In the genomic region with DNA sequence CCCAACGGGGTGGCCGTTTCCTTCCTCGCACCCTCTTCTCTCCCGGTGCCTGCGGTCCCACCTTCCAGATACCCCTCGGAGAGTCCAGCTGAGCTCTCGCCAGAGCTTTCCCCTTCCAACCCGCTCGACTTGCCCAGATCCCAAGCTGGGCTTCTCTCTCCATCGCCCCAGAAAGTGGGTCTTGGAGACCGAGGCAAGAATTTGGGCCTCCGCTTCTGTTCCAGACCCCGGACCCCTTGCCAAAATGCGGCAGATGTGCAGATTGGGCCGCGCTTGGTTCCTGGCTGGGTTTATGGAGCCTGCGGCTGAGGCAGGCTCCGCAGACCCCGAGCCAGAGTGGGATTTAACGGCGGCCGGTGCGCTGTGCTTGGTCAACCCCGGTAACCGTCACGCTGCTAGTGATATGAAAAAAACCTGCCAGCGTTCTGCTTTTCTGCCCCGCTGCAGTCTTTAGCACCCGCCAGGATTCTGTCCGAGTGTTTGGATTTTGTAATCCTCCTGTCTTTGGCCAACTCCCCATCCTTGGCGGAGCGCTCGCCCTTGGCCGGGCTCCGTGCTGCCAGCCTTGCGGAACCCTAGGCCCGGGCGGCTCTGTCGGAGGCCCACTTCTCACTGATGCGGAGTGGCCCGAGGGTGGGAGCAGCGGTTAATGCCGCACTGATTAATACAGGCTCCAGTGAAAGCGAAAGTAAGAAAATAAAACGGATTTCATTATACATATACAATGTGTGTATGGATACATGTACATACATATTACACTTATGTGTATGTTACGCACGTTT, we compare ENCODE assay signal across 8 cellular contexts. TPM values are rescaled to one million over a fixed set of nuclear protein-coding genes. Genes with fewer than 3 reads are reported as not detected.
DNase-seq lines count a peak whose midpoint lies in the region; ATAC-seq and TF ChIP-seq lines count a peak whose summit lies in the region.

No MANE protein-coding gene starts in this region.

- peaks cover 21 to 31% of the 10 kb centered on the region in 2 donors for H3K36me3 Mint-ChIP-seq in activated T-cell treated with anti-CD3 and anti-CD28 coated beads, Interleukin-2, amount 50 U/mL, for 72 hours (ENCODE audit: insufficient read depth in 2 of 2)
- H3K36me3 Mint-ChIP-seq in naive thymus-derived CD8-positive, alpha-beta T cell: peaks cover 0 to 13% (median 10%) of the 10 kb centered on the region in 3 donors

- peaks cover 9% of the 10 kb centered on the region in 2 donors for H3K9me3 Mint-ChIP-seq in activated T-cell treated with anti-CD3 and anti-CD28 coated beads, Interleukin-2, amount 50 U/mL, for 72 hours
- peaks cover 2 to 22% (median 11%) of the 10 kb centered on the region in 9 donors for H3K9me3 Mint-ChIP-seq in naive thymus-derived CD8-positive, alpha-beta T cell

- TF ChIP-seq EP300 in suprapubic skin (IDR thresholded peaks at IDR 0.05): no peak

- H3K27me3 ChIP-seq in BJ (ENCODE audit: control insufficient read depth, insufficient read depth, low read length): no peaks in the 10 kb centered on the region
- peaks cover 37% of the 10 kb centered on the region for H3K27me3 ChIP-seq in suprapubic skin

- POLR2A ChIA-PET in BJ (lab: Charles Lee): no interaction called here
- POLR2A ChIA-PET in naive thymus-derived CD8-positive, alpha-beta T cell (lab: Charles Lee): interaction anchor here (0.6 to 2.4 kb wide), 12 partner anchors 11 to 205 kb away, joined by 3 to 12 read pairs (median 6); a partner anchor contains a TSS

- CTCF ChIA-PET in BJ (lab: Yijun Ruan, JAX): interaction anchor here (0.5 kb wide), 1 partner anchor 1016 kb away, joined by 3 read pairs; no protein-coding TSS in a partner anchor

- ATAC-seq in GM21825 (IDR thresholded peaks at IDR 0.05; ENCODE audit: unreplicated experiment): peak; percentile 42
- ATAC-seq in activated T-cell treated with anti-CD3 and anti-CD28 coated beads, Interleukin-2, amount 50 U/mL, for 72 hours (replicated peaks in 1 of 2): peak; percentile 68 to 70
- ATAC-seq in naive thymus-derived CD8-positive, alpha-beta T cell: peak; percentile 33 to 51

- H3K9me3 ChIP-seq in suprapubic skin: no peaks in the 10 kb centered on the region

- H3K4me1 Mint-ChIP-seq in activated T-cell treated with anti-CD3 and anti-CD28 coated beads, Interleukin-2, amount 50 U/mL, for 72 hours (ENCODE audit: low read depth): peaks cover 51% of the 10 kb centered on the region
- H3K4me1 Mint-ChIP-seq in naive thymus-derived CD8-positive, alpha-beta T cell: peaks cover 26 to 61% (median 47%) of the 10 kb centered on the region in 4 donors

- DNase-seq in BJ (ENCODE audit: low read depth) (no peak), NCI-H460 (ENCODE audit: extremely low read depth, low read depth) (peak; percentile 18), fibroblast of gingiva (ENCODE audit: low read depth) (peak; percentile 88), suprapubic skin (ENCODE audit: low spot score in 2 of 2) (peak; percentile 85 to 92), NCI-H146 (lab: John Stamatoyannopoulos, UW) (no peak)
- peak; percentile 56 to 60 for DNase-seq in activated T-cell treated with anti-CD3 and anti-CD28 coated beads, Interleukin-2, amount 50 U/mL, for 72 hours
- DNase-seq in naive thymus-derived CD8-positive, alpha-beta T cell: peak in 7 of 10 donors; percentile 12 to 48 (median 24)

- H3K4me1 ChIP-seq in suprapubic skin: peaks cover 25% of the 10 kb centered on the region

- peak overlapping the region; percentile 95 to 98 for H3K4me3 Mint-ChIP-seq in activated T-cell treated with anti-CD3 and anti-CD28 coated beads, Interleukin-2, amount 50 U/mL, for 72 hours
- H3K4me3 Mint-ChIP-seq in naive thymus-derived CD8-positive, alpha-beta T cell: peak overlapping the region; percentile 93 to 100 (median 98)

- 2% methylated on average over 30 of the region's 47 CpGs for WGBS in suprapubic skin

- TF ChIP-seq POLR2A in suprapubic skin (IDR thresholded peaks at IDR 0.05): no peak

- H3K27me3 Mint-ChIP-seq in activated T-cell treated with anti-CD3 and anti-CD28 coated beads, Interleukin-2, amount 50 U/mL, for 72 hours (ENCODE audit: low read depth): no peaks in the 10 kb centered on the region
- H3K27me3 Mint-ChIP-seq in naive thymus-derived CD8-positive, alpha-beta T cell: no peaks in the 10 kb centered on the region

- peak overlapping the region; percentile 57 for H3K4me3 ChIP-seq in BJ (ENCODE audit: low read depth, low read length)
- H3K4me3 ChIP-seq in suprapubic skin: peak overlapping the region; percentile 64

- peak overlapping the region; percentile 100 for H3K27ac Mint-ChIP-seq in activated T-cell treated with anti-CD3 and anti-CD28 coated beads, Interleukin-2, amount 50 U/mL, for 72 hours
- peak overlapping the region; percentile 93 to 100 (median 98) for H3K27ac Mint-ChIP-seq in naive thymus-derived CD8-positive, alpha-beta T cell

- H3K36me3 ChIP-seq in BJ (ENCODE audit: control insufficient read depth, insufficient read depth, low read length) (peaks cover under 1% of the 10 kb centered on the region; the same call in 1 of the 2 replicates), suprapubic skin (no peaks in the 10 kb centered on the region)

- no peak for TF ChIP-seq CTCF in BJ (IDR thresholded peaks at IDR 0.05; ENCODE audit: insufficient read depth, low read depth, low read length)
- no peak for TF ChIP-seq CTCF in suprapubic skin (IDR thresholded peaks at IDR 0.05)

- H3K27ac ChIP-seq in suprapubic skin: peak overlapping the region; percentile 95

RNA-seq across cellular contexts. Expression of a gene that starts 0.8 kb away (rescaled TPM):
- 14.5 and 21.2 TPM in 2 replicates for polyA plus RNA-seq in BJ (2011; rRNA removed)
- 13.6 and 18.3 TPM in 2 replicates for polyA minus RNA-seq in BJ (2011; rRNA and poly(A)+ RNA removed)
- total RNA-seq in NCI-H460 (2014; rRNA removed; shearing (Covaris generic)): 25.7 and 28.5 TPM in 2 replicates
- polyA plus RNA-seq in NCI-H460 (2014; cell fraction: nucleus; rRNA removed): 29.3 and 42.3 TPM in 2 replicates
- total RNA-seq in activated T-cell treated with anti-CD3 and anti-CD28 coated beads, Interleukin-2, amount 50 U/mL, for 72 hours: 10 to 100 TPM; 37.1 to 64.7 TPM
- total RNA-seq in naive thymus-derived CD8-positive, alpha-beta T cell: 10 to 100 TPM; 10.8 to 16.0 TPM
- 10 to 100 TPM in 1 of 3 donors, 1 to 10 TPM in 2; 4.8 to 12.3 (median 4.9) TPM for polyA plus RNA-seq in naive thymus-derived CD8-positive, alpha-beta T cell
- 10 to 100 TPM in 1 of 4 donors, 1 to 10 TPM in 3; 3.4 to 10.7 (median 5.0) TPM for total RNA-seq in suprapubic skin

RNA-seq across cellular contexts. Expression of a gene that starts 58.1 kb away (rescaled TPM):
- polyA plus RNA-seq in BJ (2011; rRNA removed): 8.6 and 16.5 TPM in 2 replicates
- 9.7 and 12.7 TPM in 2 replicates for polyA minus RNA-seq in BJ (2011; rRNA and poly(A)+ RNA removed)
- not detected in 2 replicates for total RNA-seq in NCI-H460 (2014; rRNA removed; shearing (Covaris generic))
- 0.11 TPM in 1 of 2 replicates, not detected in the other for polyA plus RNA-seq in NCI-H460 (2014; cell fraction: nucleus; rRNA removed)
- total RNA-seq in activated T-cell treated with anti-CD3 and anti-CD28 coated beads, Interleukin-2, amount 50 U/mL, for 72 hours: 1 to 10 TPM; 9.1 to 9.8 TPM
- 10 to 100 TPM; 10.5 to 12.1 TPM for total RNA-seq in naive thymus-derived CD8-positive, alpha-beta T cell
- polyA plus RNA-seq in naive thymus-derived CD8-positive, alpha-beta T cell: 1 to 10 TPM; 2.0 to 3.1 (median 2.1) TPM
- total RNA-seq in suprapubic skin: 1 to 10 TPM in 3 of 4 donors, under 1 TPM in 1; 0.62 to 5.6 (median 1.8) TPM

Comparison
In these comparisons a context has a peak if more than half of its experiments do, and no peak if none do; other contexts are left out.
1. DNase-seq: peak in NCI-H460 (single experiment), activated T-cell treated with anti-CD3 and anti-CD28 coated beads, Interleukin-2, amount 50 U/mL, for 72 hours (2 of 2), fibroblast of gingiva (single experiment), naive thymus-derived CD8-positive, alpha-beta T cell (7 of 10) and suprapubic skin (2 of 2); none in BJ (single experiment) and NCI-H146 (single experiment).
2. Peak in every context shown above with its lines, with median percentiles within 50 percentile points of each other: ATAC-seq.